Comparison of ENCODE assay signal across 14 cellular contexts in genomic region chr9:88590558-88591146, GRCh38. TPM values are rescaled to one million over a fixed set of nuclear protein-coding genes. Genes with fewer than 3 reads are reported as not detected.
DNase-seq lines count a peak whose midpoint lies in the region; ATAC-seq, FAIRE-seq and TF ChIP-seq lines count a peak whose summit lies in the region.
"Had no signal": no experiment of that assay in that cellular context is flagged by ENCODE, and none has a peak within 500 bp of the region (broad histone marks: within the 10 kb centered on the region; RNA-seq: fewer than 3 reads in every experiment).

No MANE protein-coding gene starts in this region.

- no peak overlapping the region for H3K4ac ChIP-seq in H1 (replicated peaks; ENCODE audit: insufficient read length, low read depth, low read length)

- peaks cover 6% of the 10 kb centered on the region for H3K4me1 ChIP-seq in A673 (ENCODE audit: insufficient read depth, low read length, poor library complexity, severe bottlenecking)
- 0 out of 7 replicates have a peak, but pooled peaks cover 0 to 2% (median 0%) of the 10 kb centered on the region in 4 experiments for H3K4me1 ChIP-seq in H1 (replicated peaks in 1 of 4; ENCODE audit: control insufficient read depth in 3 of 4, insufficient read depth in 4 of 4, low read length in 3 of 4)
- H3K4me1 ChIP-seq in spleen = peaks cover 0 to 12% (median 2%) of the 10 kb centered on the region in 6 donors

- intact Hi-C loops in A673 (cut with micrococcal nuclease; ENCODE audit: unreplicated experiment) (loop anchor here (10.0 kb wide), 2 partner anchors 154 to 694 kb away; no protein-coding TSS in a partner anchor), spleen (cut with DNase I; ENCODE audit: low total_unique reads) (loop anchor here (5.0 kb wide), 2 partner anchors 412 to 687 kb away; no protein-coding TSS in a partner anchor)

- H4K8ac ChIP-seq in H1 (ENCODE audit: extremely low read depth, insufficient read depth, low read length) = peak overlapping the region; percentile 75; the same call in 1 of the 2 replicates

- H2BK5ac ChIP-seq in H1 (ENCODE audit: low read depth, low read length) = no peak overlapping the region

- 61% methylated on average over 14 of the region's 14 CpGs; no CpG with 5 or more reads in 1 of the 2 experiments for WGBS in H1 (ENCODE audit: extremely low coverage in 1 of 2, insufficient coverage in 1 of 2, insufficient read length in 1 of 2, insufficient replicate concordance in 2 of 2, low coverage in 1 of 2, low lambda C conversion rate in 2 of 2, missing lambda C conversion rate in 1 of 2), 2 experiments
- WGBS in spleen, 5 donors = 84 to 93% (median 88%) methylated on average over 14 of the region's 14 CpGs

- TF ChIP-seq RAD21 in H1 (IDR thresholded peaks at IDR 0.05 in 1 of 2, conservative IDR thresholded peaks at IDR 0.05 in 1 of 2; ENCODE audit: low read depth in 2 of 2, low read length in 2 of 2) = peak; percentile 58 to 67

- no peak overlapping the region for H2BK120ac ChIP-seq in H1 (replicated peaks; ENCODE audit: low read depth, low read length)

- no peak overlapping the region for H3K4me3 ChIP-seq in A673 (ENCODE audit: low read depth, low read length, poor library complexity, severe bottlenecking)
- H3K4me3 ChIP-seq in GM12864 (ENCODE audit: low read depth, low read length) = no peak overlapping the region
- H3K4me3 ChIP-seq in NB4 (ENCODE audit: low read depth, low read length) = no peak overlapping the region
- H3K4me3 ChIP-seq in H1 (ENCODE audit: extremely low read depth in 1 of 4, insufficient read depth in 2 of 4, low read depth in 3 of 4, low read length in 4 of 4) = no peak overlapping the region
- no peak overlapping the region for H3K4me3 ChIP-seq in spleen

- H3K27ac ChIP-seq in A673 (ENCODE audit: low read depth, low read length, poor library complexity, severe bottlenecking) (no peak overlapping the region), H1 (ENCODE audit: low read depth, low read length) (no peak overlapping the region), spleen (no peak overlapping the region)

- 0 out of 2 replicates have a peak overlapping the region, but pooled peaks have one; percentile 64 for H2BK12ac ChIP-seq in H1 (ENCODE audit: low read depth, low read length)

- H3K14ac ChIP-seq in H1 (ENCODE audit: insufficient read length) = no peak overlapping the region

- H3K27me3 ChIP-seq in A673 (replicated peaks; ENCODE audit: insufficient read depth, low read depth, low read length, poor library complexity) (no peaks in the 10 kb centered on the region), H1 (replicated peaks in 1 of 4; ENCODE audit: control insufficient read depth in 3 of 4, extremely low read depth in 1 of 4, insufficient read depth in 3 of 4, low read length in 3 of 4) (no peaks in the 10 kb centered on the region; a peak in 1 of 7 replicates), spleen (replicated peaks in 1 of 7) (no peaks in the 10 kb centered on the region)

- H4K91ac ChIP-seq in H1 (replicated peaks; ENCODE audit: insufficient read length, low read length) = no peak overlapping the region

- H3K18ac ChIP-seq in H1 (ENCODE audit: extremely low read depth, low read length) = 0 out of 2 replicates have a peak overlapping the region, but pooled peaks have one; percentile 41

- no peak overlapping the region for H4K5ac ChIP-seq in H1 (ENCODE audit: insufficient read length, low read depth, low read length)

- CTCF ChIA-PET in A673 (lab: Charles Lee) (no interaction called here), H1 (lab: Charles Lee; ENCODE audit: partially characterized antibody) (interaction anchor here (0.6 to 2.5 kb wide), 11 partner anchors 11 to 640 kb away, joined by 3 to 21 read pairs (median 3); no protein-coding TSS in a partner anchor)

- H3K23ac ChIP-seq in H1 (ENCODE audit: insufficient read length) = no peak overlapping the region

- H3K4me2 ChIP-seq in H1 (ENCODE audit: insufficient read depth in 1 of 2, low read depth in 2 of 2, low read length in 2 of 2) = no peak overlapping the region

- H3K9me3 ChIP-seq in A673 (ENCODE audit: low read depth, low read length, poor library complexity, severe bottlenecking) (peaks cover 7% of the 10 kb centered on the region), H1 (ENCODE audit: insufficient read depth in 2 of 2, low read depth in 1 of 2, low read length in 1 of 2) (no peaks in the 10 kb centered on the region), spleen (no peaks in the 10 kb centered on the region)

- BruUV-seq in A673 (replicated peaks; lab: Mats Ljungman, UMichigan) = no TSS peak

- FAIRE-seq in H1 (lab: Jason Lieb, UNC) = no peak
- FAIRE-seq: colon had no signal

- H3K79me1 ChIP-seq in H1 (ENCODE audit: low read depth, low read length) = no peaks in the 10 kb centered on the region

- H4K20me1 ChIP-seq in H1 (replicated peaks in 1 of 2; ENCODE audit: control insufficient read depth in 1 of 2, insufficient read depth in 2 of 2, low read length in 2 of 2) = no peaks in the 10 kb centered on the region

- DNase-seq in A673 (ENCODE audit: low spot score) (peak; percentile 39), GM12864 (ENCODE audit: low read depth) (no peak), NB4 (ENCODE audit: low read depth) (peak; percentile 46), H1 (ENCODE audit: low read depth in 1 of 2, low spot score in 2 of 2) (peak; percentile 9 to 80), spleen (no peak), kidney tubule cell (ENCODE audit: low spot score) (no peak)
- DNase-seq: activated naive CD8-positive, alpha-beta T cell treated with anti-CD3 and anti-CD28 coated beads, Interleukin-2, amount 10 ng/mL, durations not matched to agents 7 days and 5 days; CD4-positive, CD25-positive, alpha-beta regulatory T cell; GOT3; NCI-H187 treated with DMSO at 0.1 percent for 48 hours; stimulated activated CD4-positive, alpha-beta T cell treated with anti-CD3 and anti-CD28 coated beads, Interleukin-4, amount 100 ng/mL, for 4 hours had no signal

- peak overlapping the region; percentile 23; the same call in 1 of the 2 replicates for H2BK20ac ChIP-seq in H1 (ENCODE audit: low read length)

- H3K9ac ChIP-seq in H1 (replicated peaks in 1 of 4; ENCODE audit: extremely low read depth in 1 of 4, low read depth in 3 of 4, low read length in 3 of 4) = no peak overlapping the region

- H2AK5ac ChIP-seq in H1 (ENCODE audit: low read depth, low read length) = no peak overlapping the region

- H3K79me2 ChIP-seq in H1 (ENCODE audit: control insufficient read depth in 1 of 2, insufficient read depth in 2 of 2, low read length in 2 of 2) = no peaks in the 10 kb centered on the region

- POLR2A ChIA-PET in A673 (lab: Charles Lee; ENCODE audit: low non-redundant PET) (no interaction called here), H1 (lab: Charles Lee; ENCODE audit: partially characterized antibody) (interaction anchor here (1.3 kb wide), 1 partner anchor 57 kb away, joined by 3 read pairs; no protein-coding TSS in a partner anchor)

- H2AFZ ChIP-seq in H1 (ENCODE audit: low read length) = peak overlapping the region; percentile 97

- TF ChIP-seq POLR2A in NB4 (IDR thresholded peaks at IDR 0.05; ENCODE audit: extremely low read depth, insufficient read length) (no peak), H1 (IDR thresholded peaks at IDR 0.05; ENCODE audit: control extremely low read depth in 1 of 2, low read depth in 2 of 2, low read length in 2 of 2) (no peak), spleen (IDR thresholded peaks at IDR 0.05) (no peak)

- TF ChIP-seq CTCF in A673 (conservative IDR thresholded peaks at IDR 0.05; ENCODE audit: low read depth, low read length) = peak; percentile 52
- peak; percentile 12 for TF ChIP-seq CTCF in GM12864 (IDR thresholded peaks at IDR 0.05; ENCODE audit: low read depth, low read length, missing control alignments)
- TF ChIP-seq CTCF in NB4 (IDR thresholded peaks at IDR 0.05; ENCODE audit: low read depth, low read length) = peak; percentile 35
- TF ChIP-seq CTCF in H1 (IDR thresholded peaks at IDR 0.05; ENCODE audit: control extremely low read depth in 1 of 3, insufficient read depth in 1 of 3, low read depth in 1 of 3, low read length in 3 of 3) = peak; percentile 62 to 76 (median 71)
- TF ChIP-seq CTCF in spleen (IDR thresholded peaks at IDR 0.05 in 8 of 11, conservative IDR thresholded peaks at IDR 0.05 in 3 of 11) = no peak

- no peak for ATAC-seq in GM19452 (IDR thresholded peaks at IDR 0.05; ENCODE audit: unreplicated experiment)
- no peak for ATAC-seq in GM21423 (IDR thresholded peaks at IDR 0.05; ENCODE audit: unreplicated experiment)

- no peak overlapping the region for H3K56ac ChIP-seq in H1 (replicated peaks; ENCODE audit: insufficient read length, low read depth, low read length)

- no peak for TF ChIP-seq EP300 in H1 (IDR thresholded peaks at IDR 0.05; ENCODE audit: borderline replicate concordance in 1 of 2, low read depth in 2 of 2, low read length in 2 of 2)

- H2BK15ac ChIP-seq in H1 (ENCODE audit: low read length) = no peak overlapping the region

- no peaks in the 10 kb centered on the region for H3K23me2 ChIP-seq in H1 (ENCODE audit: low read depth, low read length)

- no peaks in the 10 kb centered on the region for H3K36me3 ChIP-seq in A673 (ENCODE audit: insufficient read depth, low read length, poor library complexity, severe bottlenecking)
- no peaks in the 10 kb centered on the region for H3K36me3 ChIP-seq in H1 (ENCODE audit: control insufficient read depth in 2 of 4, insufficient read depth in 4 of 4, low read length in 3 of 4)
- no peaks in the 10 kb centered on the region for H3K36me3 ChIP-seq in spleen

TF ChIP-seq in H1, 55 proteins besides CTCF, POLR2A, EP300 and RAD21 (continues in another document):
- TF ChIP-seq CHD1 (IDR thresholded peaks at IDR 0.05; ENCODE audit: low read depth, low read length) (no peak), RBBP5 (IDR thresholded peaks at IDR 0.05; ENCODE audit: borderline replicate concordance, low read depth, low read length) (no peak), MAX (IDR thresholded peaks at IDR 0.05) (peak; percentile 49; the same call in 1 of the 2 replicates), RXRA (IDR thresholded peaks at IDR 0.05; ENCODE audit: insufficient read depth, low read depth, low read length) (no peak), ZNF274 (IDR thresholded peaks at IDR 0.05; ENCODE audit: borderline replicate concordance, extremely low read depth, low read length) (no peak)

RNA-seq across cellular contexts. Expression of gene NXNL2, which starts 55.7 kb away (rescaled TPM):
- total RNA-seq in A673 (2021) (1.3 TPM in 2 replicates), spleen (under 1 TPM in 2 of 7 donors, not detected in 5; 0.51 to 0.94 TPM)
- 1.9 and 2.1 TPM in 2 replicates for total RNA-seq in H1 (2021; fragmentation: NEBNext Ultra II Directional; extraction: Animal tissue kit (Norgen Biotek cat#: 25700))
- polyA plus RNA-seq in H1 (2011; rRNA removed) (2.6 and 5.6 TPM in 2 replicates), spleen (under 1 TPM; 0.22 to 0.29 (median 0.23) TPM)
- polyA plus RNA-seq in H1 (2011; cell fraction: cytosol; rRNA removed) = 3.4 TPM
- 4.7 TPM for polyA plus RNA-seq in H1 (2011; cell fraction: nucleus; rRNA removed)
- 0.58 to 1.6 TPM (median 1.2 TPM) in 4 replicates for polyA plus RNA-seq in H1 (2012, experiment 1 of 2)
- 0.41 TPM for polyA plus RNA-seq in H1 (2012, experiment 2 of 2)
- polyA plus RNA-seq in H1 (2013, experiment 1 of 2) = 1.3 TPM
- polyA plus RNA-seq in H1 (2013, experiment 2 of 2) = 0.98 TPM
- polyA minus RNA-seq in H1 (2011; rRNA and poly(A)+ RNA removed) = 0.61 and 0.98 TPM in 2 replicates
- polyA minus RNA-seq in H1 (2011; cell fraction: cytosol; rRNA and poly(A)+ RNA removed) = 1.2 TPM
- polyA minus RNA-seq in H1 (2011; cell fraction: nucleus; rRNA and poly(A)+ RNA removed) = 6.5 TPM
- total RNA-seq: activated naive CD8-positive, alpha-beta T cell treated with anti-CD3 and anti-CD28 coated beads, Interleukin-2, amount 10 ng/mL, durations not matched to agents 7 days and 5 days; CD4-positive, CD25-positive, alpha-beta regulatory T cell had no signal
- polyA plus RNA-seq: CD4-positive, CD25-positive, alpha-beta regulatory T cell had no signal

Comparison
In these comparisons a context has a peak if more than half of its experiments do, and no peak if none do; other contexts are left out.
1. DNase-seq: peak in A673 (single experiment), NB4 (single experiment) and H1 (2 of 2); none in GM12864 (single experiment), spleen (single experiment) and kidney tubule cell (single experiment).
2. CTCF ChIP-seq: peak in A673 (single experiment), GM12864 (single experiment), NB4 (single experiment) and H1 (3 of 3); none in spleen (0 of 11).